1 cellular context compared by ENCODE assay signal in genomic region chr17:27893834-27894503, GRCh38.
TF ChIP-seq lines count a peak whose summit lies in the region.

No MANE protein-coding gene starts in this region.

TF ChIP-seq in K562, 482 proteins besides CTCF, POLR2A, EP300 and RAD21 (continued from another document and continues in another):
- TF ChIP-seq PKNOX1 (IDR thresholded peaks at IDR 0.05) (peak; percentile 18; the same call in 1 of the 2 replicates), CXXC5 (CRISPR knock-in tag; IDR thresholded peaks at IDR 0.05) (peak; percentile 21; the same call in 1 of the 2 replicates), BRD4 (IDR thresholded peaks at IDR 0.05) (0 out of 2 replicates have a peak, but pooled peaks have one; percentile 35), SMARCA4 (IDR thresholded peaks at IDR 0.05) (peak; percentile 55; the same call in 1 of the 2 replicates), ZNF197 (CRISPR knock-in tag; IDR thresholded peaks at IDR 0.05; ENCODE audit: low read depth) (0 out of 2 replicates have a peak, but pooled peaks have one; percentile 1), DIDO1 (tag; IDR thresholded peaks at IDR 0.05; ENCODE audit: low read depth) (no peak), ZNF512 (tag; IDR thresholded peaks at IDR 0.05) (peak; percentile 61), ZBTB40 (IDR thresholded peaks at IDR 0.05) (0 out of 2 replicates have a peak, but pooled peaks have one; percentile 42), ZBTB40 (CRISPR knock-in tag; IDR thresholded peaks at IDR 0.05) (no peak), STAT5B (CRISPR knock-in tag; IDR thresholded peaks at IDR 0.05) (no peak), NONO (IDR thresholded peaks at IDR 0.05; ENCODE audit: low read depth in 2 of 2, low read length in 1 of 2) (no peak), CHAMP1 (IDR thresholded peaks at IDR 0.05) (no peak), NBN (IDR thresholded peaks at IDR 0.05; ENCODE audit: low read depth) (0 out of 2 replicates have a peak, but pooled peaks have one; percentile 42), LEF1 (IDR thresholded peaks at IDR 0.05) (peak; percentile 79; the same call in 1 of the 2 replicates), PURB (CRISPR knock-in tag; IDR thresholded peaks at IDR 0.05; ENCODE audit: low read depth) (no peak), STAT6 (CRISPR knock-in tag; IDR thresholded peaks at IDR 0.05) (no peak), AFF1 (IDR thresholded peaks at IDR 0.05; ENCODE audit: low read depth in 1 of 2, partially characterized antibody in 2 of 2) (peak in 1 of 2 experiments; percentile 20), CTBP1 (IDR thresholded peaks at IDR 0.05; ENCODE audit: borderline replicate concordance) (no peak), DPF2 (IDR thresholded peaks at IDR 0.05) (peak; percentile 56), SPI1 (IDR thresholded peaks at IDR 0.05; ENCODE audit: borderline replicate concordance, low read depth, low read length) (peak; percentile 33; the same call in 1 of the 2 replicates), RBM39 (optimal IDR thresholded peaks at IDR 0.05; ENCODE audit: low read depth, low read length) (no peak), HBP1 (CRISPR knock-in tag; IDR thresholded peaks at IDR 0.05) (no peak), U2AF2 (optimal IDR thresholded peaks at IDR 0.05; ENCODE audit: low read depth, low read length) (no peak), TFAP4 (CRISPR knock-in tag; IDR thresholded peaks at IDR 0.05; ENCODE audit: borderline replicate concordance) (no peak)
